In the genomic region with DNA sequence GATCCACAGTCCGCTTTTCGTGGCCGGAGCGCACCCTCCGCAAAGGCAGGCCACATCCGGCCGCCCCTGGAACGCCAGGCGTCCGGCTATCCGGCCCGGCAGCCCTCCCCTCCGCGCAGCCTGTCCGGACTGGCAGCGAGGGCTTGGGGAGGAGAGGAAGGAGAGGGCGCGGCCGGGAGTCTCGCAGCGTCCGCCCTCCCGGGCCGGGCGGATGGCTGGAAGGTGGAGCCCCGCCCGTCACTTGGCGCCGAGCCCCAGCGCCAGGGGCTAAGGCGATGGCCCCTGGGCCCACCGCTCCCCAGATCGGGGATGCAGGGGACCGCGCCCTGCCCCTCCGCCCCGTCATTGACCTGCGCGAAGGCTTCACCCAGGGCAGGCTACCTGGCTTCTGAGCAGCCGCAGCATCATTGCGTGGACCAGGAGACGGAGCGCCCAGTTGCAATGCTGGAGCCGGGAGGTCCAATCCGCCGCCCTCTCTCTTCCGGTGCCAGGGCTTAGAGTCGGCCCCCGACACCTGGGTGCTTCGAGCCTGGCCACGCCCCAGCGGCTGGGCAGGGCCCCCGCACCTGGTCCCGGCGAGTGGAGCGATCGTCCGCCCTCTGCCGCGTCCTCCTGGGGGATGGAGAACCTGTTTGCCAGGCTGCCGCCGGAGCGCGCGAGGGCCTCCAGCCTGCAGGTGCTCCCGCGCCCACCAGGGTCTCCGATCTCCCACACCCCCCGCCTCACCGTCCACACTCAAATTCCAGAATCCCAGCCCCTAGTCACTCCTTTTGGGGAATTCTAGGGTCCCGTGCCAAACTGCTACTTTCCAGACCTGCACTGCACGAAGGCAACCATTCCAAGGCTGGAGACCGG, we compare ENCODE assay signal across 8 cellular contexts. TPM values are rescaled to one million over a fixed set of nuclear protein-coding genes. Genes with fewer than 3 reads are reported as not detected.
A peak's percentile ranks its signal among the peaks of the same experiment; 100 is the strongest.
DNase-seq lines count a peak whose midpoint lies in the region; ATAC-seq and TF ChIP-seq lines count a peak whose summit lies in the region.

A gene (minus strand): TSS at position 131 of the 855 bp plus-strand sequence. CDS start 1,360 bp downstream, outside the sequence.

- no peaks in the 10 kb centered on the region for H3K9me3 ChIP-seq in left lung
- no peaks in the 10 kb centered on the region for H3K9me3 ChIP-seq in testis

- TF ChIP-seq CTCF in coronary artery (IDR thresholded peaks at IDR 0.05) (no peak), left lung (IDR thresholded peaks at IDR 0.05) (no peak), testis (IDR thresholded peaks at IDR 0.05) (no peak)

- peak within 1 kb of the TSS; percentile 55 for H3K27ac Mint-ChIP-seq in T-helper 2 cell treated with Interferon-gamma antibody and Interleukin-4, amounts not matched to agents 5 μg/mL and 100 μg/mL, for 36 hours

- H3K4me1 ChIP-seq in left lung (peaks cover 13 to 17% of the 10 kb centered on the region in 2 donors), testis (peaks cover 23% of the 10 kb centered on the region)

- H3K4me3 ChIP-seq in coronary artery (peak within 1 kb of the TSS; percentile 66), left lung (peak within 1 kb of the TSS; percentile 40 to 48), testis (peak within 1 kb of the TSS; percentile 17 to 54)

- intact Hi-C loops in left lung (cut with DNase I) (no loop called here), testis (cut with DNase I; ENCODE audit: low total_unique reads) (no loop called here)

- H3K27me3 Mint-ChIP-seq in T-helper 2 cell treated with Interferon-gamma antibody and Interleukin-4, amounts not matched to agents 5 μg/mL and 100 μg/mL, for 36 hours (ENCODE audit: low read depth): peaks cover 29% of the 10 kb centered on the region

- DNase-seq in COR-L47 (lab: John Stamatoyannopoulos, UW) (peak; percentile 95), NAMALWA (ENCODE audit: low spot score) (peak; percentile 51), coronary artery (ENCODE audit: low spot score) (no peak), left lung (peak; percentile 83 to 88), testis (peak; percentile 64), occipital lobe (lab: John Stamatoyannopoulos, UW) (no peak)
- peak; percentile 35 for DNase-seq in T-helper 2 cell treated with Interferon-gamma antibody and Interleukin-4, amounts not matched to agents 5 μg/mL and 100 μg/mL, for 36 hours (ENCODE audit: low spot score)

- ATAC-seq in left lung: peak; percentile 93
- ATAC-seq in GM21619 (IDR thresholded peaks at IDR 0.05; ENCODE audit: unreplicated experiment): no peak

- H3K4me3 Mint-ChIP-seq in T-helper 2 cell treated with Interferon-gamma antibody and Interleukin-4, amounts not matched to agents 5 μg/mL and 100 μg/mL, for 36 hours: peak within 1 kb of the TSS; percentile 82

- peaks cover 15% of the 10 kb centered on the region for H3K4me1 Mint-ChIP-seq in T-helper 2 cell treated with Interferon-gamma antibody and Interleukin-4, amounts not matched to agents 5 μg/mL and 100 μg/mL, for 36 hours (ENCODE audit: low read depth)

- H3K36me3 Mint-ChIP-seq in T-helper 2 cell treated with Interferon-gamma antibody and Interleukin-4, amounts not matched to agents 5 μg/mL and 100 μg/mL, for 36 hours (ENCODE audit: low read depth): no peaks in the 10 kb centered on the region

- H3K36me3 ChIP-seq in left lung (no peaks in the 10 kb centered on the region), testis (ENCODE audit: low read depth, missing control alignments) (no peaks in the 10 kb centered on the region)

- H3K27me3 ChIP-seq in left lung: peaks cover 21 to 47% of the 10 kb centered on the region in 2 donors
- no peaks in the 10 kb centered on the region for H3K27me3 ChIP-seq in testis

- H3K27ac ChIP-seq in coronary artery (peak within 1 kb of the TSS in 1 of 2 donors; percentile 16), left lung (peak within 1 kb of the TSS; percentile 69), testis (peak within 1 kb of the TSS in 1 of 2 donors; percentile 71)

- no peak for TF ChIP-seq POLR2A in testis (IDR thresholded peaks at IDR 0.05)

- 7 to 45% methylated on average over 2 to 46 of the region's 73 CpGs for WGBS in testis, 2 donors

- no peaks in the 10 kb centered on the region for H3K9me3 Mint-ChIP-seq in T-helper 2 cell treated with Interferon-gamma antibody and Interleukin-4, amounts not matched to agents 5 μg/mL and 100 μg/mL, for 36 hours

RNA-seq across cellular contexts. Expression of the gene that starts here (rescaled TPM):
- total RNA-seq in left lung (1 to 10 TPM; 6.0 to 8.7 TPM), testis (1 to 10 TPM; 2.0 to 3.6 TPM), occipital lobe (0.47 TPM)
- polyA plus RNA-seq in testis (ENCODE audit: insufficient read depth, low read depth, low replicate concordance): 5.1 TPM

Comparison
In these comparisons a context has a peak if more than half of its experiments do, and no peak if none do; other contexts are left out.
1. DNase-seq: peak in COR-L47 (single experiment), NAMALWA (single experiment), T-helper 2 cell treated with Interferon-gamma antibody and Interleukin-4, amounts not matched to agents 5 μg/mL and 100 μg/mL, for 36 hours (single experiment), left lung (2 of 2) and testis (single experiment); none in coronary artery (single experiment) and occipital lobe (single experiment).
2. Peak in every context shown above with its lines, with median percentiles within 50 percentile points of each other: H3K4me3 ChIP-seq.